Comparison of ENCODE assay signal across 40 cellular contexts in the genomic region with DNA sequence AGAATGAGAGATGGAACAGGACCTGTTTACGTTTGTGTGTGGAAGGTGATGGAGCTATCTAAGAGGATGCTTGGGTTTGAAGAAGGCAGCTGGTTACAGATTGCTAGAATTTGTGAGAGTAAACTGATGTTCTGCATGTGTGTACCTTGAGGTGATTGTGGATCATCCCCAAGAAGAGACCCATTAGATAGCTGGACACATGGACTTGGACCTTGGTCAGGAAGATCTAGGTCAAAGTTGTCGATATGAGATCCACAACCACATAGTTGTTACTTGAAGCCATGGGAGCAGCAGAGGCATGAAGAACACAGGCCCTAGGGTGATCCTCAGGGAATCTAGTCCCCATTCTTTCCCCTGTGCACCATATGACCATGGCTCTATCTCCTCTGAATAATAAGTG.
"Had no signal": no experiment of that assay in that cellular context is flagged by ENCODE, and none has a peak within 500 bp of the region (broad histone marks: within the 10 kb centered on the region; RNA-seq: fewer than 3 reads in every experiment).

No MANE protein-coding gene starts in this region.

- H3K4me3 ChIP-seq: adrenal gland, ascending aorta, body of pancreas, breast epithelium, cardiac muscle cell had no signal

- FAIRE-seq: astrocyte, bronchial epithelial cell had no signal

- H3K9me3 Mint-ChIP-seq: activated naive CD4-positive, alpha-beta T cell treated with anti-CD3 and anti-CD28 coated beads for 36 hours; activated naive CD4-positive, alpha-beta T cell treated with anti-CD3 and anti-CD28 coated beads, Interleukin-2, amount 10 ng/mL, durations not matched to agents 7 days and 5 days; activated naive CD4-positive, alpha-beta T cell treated with anti-CD3 and anti-CD28 coated beads, Interleukin-2, amount 50 U/mL, for 24 hours; activated naive CD4-positive, alpha-beta T cell treated with anti-CD3 and anti-CD28 coated beads, Interleukin-2, amount 50 U/mL, for 72 hours; activated naive CD8-positive, alpha-beta T cell treated with anti-CD3 and anti-CD28 coated beads for 36 hours; activated naive CD8-positive, alpha-beta T cell treated with anti-CD3 and anti-CD28 coated beads, Interleukin-2, amount 10 ng/mL, durations not matched to agents 7 days and 5 days; activated naive CD8-positive, alpha-beta T cell treated with anti-CD3 and anti-CD28 coated beads, Interleukin-2, amount 50 U/mL, for 24 hours; activated T-cell treated with anti-CD3 and anti-CD28 coated beads, Interleukin-2, amount 50 U/mL, for 24 hours; activated T-cell treated with anti-CD3 and anti-CD28 coated beads, Interleukin-2, amount 50 U/mL, for 4 hours; activated T-cell treated with anti-CD3 and anti-CD28 coated beads, Interleukin-2, amount 50 U/mL, for 72 hours; activated T-helper 1 cell treated with anti-CD3 and anti-CD28 coated beads, Interleukin-12 subunit alpha, Interleukin-12 subunit beta, Interleukin-2, Interleukin-4 antibody, amounts not matched to agents 30 ng/mL and 10 ng/mL and 1 ng/mL, durations not matched to agents 14 hours and 24 hours and 36 hours; activated T-helper 17 cell treated with anti-CD3 and anti-CD28 coated beads, Interleukin-2, amount 50 U/mL, for 72 hours; activated T-helper 2 cell treated with anti-CD3 and anti-CD28 coated beads, Interferon-gamma antibody, Interleukin-2, Interleukin-4, amounts not matched to agents 10 μg/mL and 5 μg/mL and 100 μg/mL, durations not matched to agents 14 hours and 24 hours and 36 hours; central memory CD8-positive, alpha-beta T cell had no signal

- H3K27me3 Mint-ChIP-seq: activated naive CD4-positive, alpha-beta T cell treated with anti-CD3 and anti-CD28 coated beads, Interleukin-2, amount 10 ng/mL, durations not matched to agents 7 days and 5 days; activated naive CD4-positive, alpha-beta T cell treated with anti-CD3 and anti-CD28 coated beads, Interleukin-2, amount 50 U/mL, for 24 hours; activated naive CD8-positive, alpha-beta T cell; activated naive CD8-positive, alpha-beta T cell treated with anti-CD3 and anti-CD28 coated beads for 36 hours; activated naive CD8-positive, alpha-beta T cell treated with anti-CD3 and anti-CD28 coated beads, Interleukin-2, amount 10 ng/mL, durations not matched to agents 7 days and 5 days; activated naive CD8-positive, alpha-beta T cell treated with anti-CD3 and anti-CD28 coated beads, Interleukin-2, amount 50 U/mL, for 24 hours; activated T-cell treated with anti-CD3 and anti-CD28 coated beads, Interleukin-2, amount 50 U/mL, for 24 hours; activated T-helper 17 cell treated with anti-CD3 and anti-CD28 coated beads, Interleukin-2, amount 50 U/mL, for 72 hours; brain; central memory CD8-positive, alpha-beta T cell had no signal

- H3K27ac Mint-ChIP-seq: activated naive CD4-positive, alpha-beta T cell treated with anti-CD3 and anti-CD28 coated beads for 36 hours; activated naive CD4-positive, alpha-beta T cell treated with anti-CD3 and anti-CD28 coated beads, Interleukin-2, amount 10 ng/mL, durations not matched to agents 7 days and 5 days; activated naive CD4-positive, alpha-beta T cell treated with anti-CD3 and anti-CD28 coated beads, Interleukin-2, amount 50 U/mL, for 24 hours; activated naive CD4-positive, alpha-beta T cell treated with anti-CD3 and anti-CD28 coated beads, Interleukin-2, amount 50 U/mL, for 72 hours; activated naive CD8-positive, alpha-beta T cell; activated naive CD8-positive, alpha-beta T cell treated with anti-CD3 and anti-CD28 coated beads for 36 hours; activated naive CD8-positive, alpha-beta T cell treated with anti-CD3 and anti-CD28 coated beads, Interleukin-2, amount 10 ng/mL, durations not matched to agents 7 days and 5 days; activated naive CD8-positive, alpha-beta T cell treated with anti-CD3 and anti-CD28 coated beads, Interleukin-2, amount 50 U/mL, for 24 hours; activated T-cell treated with anti-CD3 and anti-CD28 coated beads, Interleukin-2, amount 50 U/mL, for 24 hours; activated T-cell treated with anti-CD3 and anti-CD28 coated beads, Interleukin-2, amount 50 U/mL, for 72 hours; activated T-helper 1 cell treated with anti-CD3 and anti-CD28 coated beads, Interleukin-12 subunit alpha, Interleukin-12 subunit beta, Interleukin-2, Interleukin-4 antibody, amounts not matched to agents 30 ng/mL and 10 ng/mL and 1 ng/mL, durations not matched to agents 14 hours and 24 hours and 36 hours; activated T-helper 17 cell treated with anti-CD3 and anti-CD28 coated beads, Interleukin-2, amount 50 U/mL, for 72 hours; activated T-helper 2 cell treated with anti-CD3 and anti-CD28 coated beads, Interferon-gamma antibody, Interleukin-2, Interleukin-4, amounts not matched to agents 10 μg/mL and 5 μg/mL and 100 μg/mL, durations not matched to agents 14 hours and 24 hours and 36 hours; brain had no signal

- H3K36me3 ChIP-seq: adrenal gland, ascending aorta, brain microvascular endothelial cell, breast epithelium, cardiac muscle cell had no signal

- H3K36me3 Mint-ChIP-seq: activated naive CD4-positive, alpha-beta T cell treated with anti-CD3 and anti-CD28 coated beads, Interleukin-2, amount 10 ng/mL, durations not matched to agents 7 days and 5 days; activated naive CD4-positive, alpha-beta T cell treated with anti-CD3 and anti-CD28 coated beads, Interleukin-2, amount 50 U/mL, for 72 hours had no signal

- H3K9me3 ChIP-seq: adrenal gland, ascending aorta, body of pancreas, breast epithelium had no signal

- H3K27ac ChIP-seq: adrenal gland, ascending aorta, body of pancreas, brain microvascular endothelial cell, breast epithelium, cardiac muscle cell had no signal

- DNase-seq: activated effector memory CD4-positive, alpha-beta T cell treated with anti-CD3 and anti-CD28 coated beads, Interleukin-2, amount 50 U/mL, for 16 hours; activated effector memory CD4-positive, alpha-beta T cell treated with Interleukin-2 at 50 U/mL for 16 hours; activated gamma-delta T cell; activated gamma-delta T cell treated with Interleukin-2 at 50 U/mL for 16 hours; activated naive CD4-positive, alpha-beta T cell; activated naive CD4-positive, alpha-beta T cell treated with anti-CD3 and anti-CD28 coated beads for 36 hours; activated naive CD4-positive, alpha-beta T cell treated with anti-CD3 and anti-CD28 coated beads, Interleukin-2, amount 10 ng/mL, durations not matched to agents 7 days and 5 days; activated naive CD4-positive, alpha-beta T cell treated with anti-CD3 and anti-CD28 coated beads, Interleukin-2, amount 50 U/mL, for 16 hours; activated naive CD4-positive, alpha-beta T cell treated with Interleukin-2 at 50 U/mL for 16 hours; activated naive CD8-positive, alpha-beta T cell treated with anti-CD3 and anti-CD28 coated beads for 36 hours; activated naive CD8-positive, alpha-beta T cell treated with anti-CD3 and anti-CD28 coated beads, Interleukin-2, amount 10 ng/mL, durations not matched to agents 7 days and 5 days; activated naive CD8-positive, alpha-beta T cell treated with anti-CD3 and anti-CD28 coated beads, Interleukin-2, amount 50 U/mL, for 24 hours; activated T-cell treated with anti-CD3 and anti-CD28 coated beads, Interleukin-2, amount 50 U/mL, for 1 hour; activated T-cell treated with anti-CD3 and anti-CD28 coated beads, Interleukin-2, amount 50 U/mL, for 24 hours; activated T-cell treated with anti-CD3 and anti-CD28 coated beads, Interleukin-2, amount 50 U/mL, for 4 hours; activated T-cell treated with anti-CD3 and anti-CD28 coated beads, Interleukin-2, amount 50 U/mL, for 48 hours; activated T-cell treated with anti-CD3 and anti-CD28 coated beads, Interleukin-2, amount 50 U/mL, for 72 hours; adrenal gland; amniotic stem cell; amygdala; anterior cingulate cortex; aorta; body of pancreas; brain microvascular endothelial cell; caudate nucleus; central memory CD4-positive, alpha-beta T cell; cerebellar nuclear complex had no signal

- ATAC-seq: activated naive CD4-positive, alpha-beta T cell treated with anti-CD3 and anti-CD28 coated beads, Interleukin-2, amount 50 U/mL, for 72 hours; activated naive CD8-positive, alpha-beta T cell treated with anti-CD3 and anti-CD28 coated beads, Interleukin-2, amount 50 U/mL, for 24 hours; activated T-cell treated with anti-CD3 and anti-CD28 coated beads, Interleukin-2, amount 50 U/mL, for 4 hours; activated T-cell treated with anti-CD3 and anti-CD28 coated beads, Interleukin-2, amount 50 U/mL, for 72 hours; activated T-helper 17 cell treated with anti-CD3 and anti-CD28 coated beads, Interleukin-2, amount 50 U/mL, for 72 hours; body of pancreas had no signal

- H3K4me3 Mint-ChIP-seq: activated naive CD4-positive, alpha-beta T cell treated with anti-CD3 and anti-CD28 coated beads for 36 hours; activated naive CD4-positive, alpha-beta T cell treated with anti-CD3 and anti-CD28 coated beads, Interleukin-2, amount 10 ng/mL, durations not matched to agents 7 days and 5 days; activated naive CD4-positive, alpha-beta T cell treated with anti-CD3 and anti-CD28 coated beads, Interleukin-2, amount 50 U/mL, for 24 hours; activated naive CD8-positive, alpha-beta T cell; activated naive CD8-positive, alpha-beta T cell treated with anti-CD3 and anti-CD28 coated beads for 36 hours; activated naive CD8-positive, alpha-beta T cell treated with anti-CD3 and anti-CD28 coated beads, Interleukin-2, amount 10 ng/mL, durations not matched to agents 7 days and 5 days; activated naive CD8-positive, alpha-beta T cell treated with anti-CD3 and anti-CD28 coated beads, Interleukin-2, amount 50 U/mL, for 24 hours; activated T-cell treated with anti-CD3 and anti-CD28 coated beads, Interleukin-2, amount 50 U/mL, for 24 hours; activated T-cell treated with anti-CD3 and anti-CD28 coated beads, Interleukin-2, amount 50 U/mL, for 4 hours; activated T-cell treated with anti-CD3 and anti-CD28 coated beads, Interleukin-2, amount 50 U/mL, for 72 hours; activated T-helper 1 cell treated with anti-CD3 and anti-CD28 coated beads, Interleukin-12 subunit alpha, Interleukin-12 subunit beta, Interleukin-2, Interleukin-4 antibody, amounts not matched to agents 30 ng/mL and 10 ng/mL and 1 ng/mL, durations not matched to agents 14 hours and 24 hours and 36 hours; activated T-helper 17 cell treated with anti-CD3 and anti-CD28 coated beads, Interleukin-2, amount 50 U/mL, for 72 hours; brain; central memory CD8-positive, alpha-beta T cell had no signal

- H3K4me1 Mint-ChIP-seq: activated naive CD4-positive, alpha-beta T cell treated with anti-CD3 and anti-CD28 coated beads, Interleukin-2, amount 10 ng/mL, durations not matched to agents 7 days and 5 days; activated naive CD4-positive, alpha-beta T cell treated with anti-CD3 and anti-CD28 coated beads, Interleukin-2, amount 50 U/mL, for 24 hours; activated naive CD8-positive, alpha-beta T cell treated with anti-CD3 and anti-CD28 coated beads for 36 hours; activated naive CD8-positive, alpha-beta T cell treated with anti-CD3 and anti-CD28 coated beads, Interleukin-2, amount 50 U/mL, for 24 hours; activated T-helper 17 cell treated with anti-CD3 and anti-CD28 coated beads, Interleukin-2, amount 50 U/mL, for 72 hours; brain; central memory CD8-positive, alpha-beta T cell had no signal

- H3K27me3 ChIP-seq: adrenal gland, ascending aorta, body of pancreas, brain microvascular endothelial cell, breast epithelium, cardiac muscle cell had no signal

- H3K4me1 ChIP-seq: adrenal gland, ascending aorta, breast epithelium had no signal
